14 cellular contexts compared by ENCODE assay signal in genomic region chr17:30805944-30806456, GRCh38. TPM values are rescaled to one million over a fixed set of nuclear protein-coding genes. Genes with fewer than 3 reads are reported as not detected.
DNase-seq lines count a peak whose midpoint lies in the region; ATAC-seq and TF ChIP-seq lines count a peak whose summit lies in the region.
"Had no signal": no experiment of that assay in that cellular context is flagged by ENCODE, and none has a peak within 500 bp of the region (broad histone marks: within the 10 kb centered on the region; RNA-seq: fewer than 3 reads in every experiment).

No MANE protein-coding gene starts in this region.

- no peak for ATAC-seq in GM23338
- no peak for ATAC-seq in lower lobe of right lung
- ATAC-seq in GM18861 (IDR thresholded peaks at IDR 0.05; ENCODE audit: unreplicated experiment) = no peak
- ATAC-seq: left lung had no signal

- no peak overlapping the region for H2AFZ ChIP-seq in GM23338
- H2AFZ ChIP-seq: parathyroid adenoma had no signal

- H3K4me1 ChIP-seq in GM23338 (ENCODE audit: insufficient read depth) (peaks cover 16% of the 10 kb centered on the region), lower lobe of right lung (peaks cover 41% of the 10 kb centered on the region)
- H3K4me1 ChIP-seq: parathyroid adenoma had no signal

- H3K36me3 ChIP-seq in GM23338 (ENCODE audit: insufficient read depth) = peaks cover 29% of the 10 kb centered on the region
- H3K36me3 ChIP-seq in lower lobe of right lung = peaks cover 49% of the 10 kb centered on the region

- H4K20me1 ChIP-seq in GM23338 (replicated peaks; ENCODE audit: insufficient read depth) = peaks cover 26% of the 10 kb centered on the region

- peaks cover 18% of the 10 kb centered on the region for H3K4me1 Mint-ChIP-seq in GM23338
- H3K4me1 Mint-ChIP-seq in activated CD4-positive, alpha-beta memory T cell treated with anti-CD3 and anti-CD28 coated beads for 36 hours (ENCODE audit: low read depth) = peaks cover 48% of the 10 kb centered on the region

- H3K27ac ChIP-seq in GM23338 (ENCODE audit: low read depth) (no peak overlapping the region), lower lobe of right lung (no peak overlapping the region)
- H3K27ac ChIP-seq: parathyroid adenoma, thoracic aorta had no signal

- H3K9me3 ChIP-seq in lower lobe of right lung = no peaks in the 10 kb centered on the region
- H3K9me3 ChIP-seq: left lung, thoracic aorta had no signal

- H3K9me3 Mint-ChIP-seq in GM23338 = no peaks in the 10 kb centered on the region
- no peaks in the 10 kb centered on the region for H3K9me3 Mint-ChIP-seq in activated CD4-positive, alpha-beta memory T cell treated with anti-CD3 and anti-CD28 coated beads for 36 hours
- H3K9me3 Mint-ChIP-seq: brain had no signal

- intact Hi-C loops in activated CD4-positive, alpha-beta memory T cell treated with anti-CD3 and anti-CD28 coated beads for 36 hours (cut with micrococcal nuclease) = no loop called here
- intact Hi-C loops in lower lobe of right lung (cut with DNase I) = no loop called here

- peak in 1 of 2 experiments; percentile 37; a peak in 2 of 4 replicates for TF ChIP-seq CTCF in GM23338 (conservative IDR thresholded peaks at IDR 0.05; ENCODE audit: low read depth in 2 of 2)
- peak; percentile 27 for TF ChIP-seq CTCF in lower lobe of right lung (IDR thresholded peaks at IDR 0.05)

- no peak overlapping the region for H3K4me3 Mint-ChIP-seq in GM23338
- no peak overlapping the region for H3K4me3 Mint-ChIP-seq in activated CD4-positive, alpha-beta memory T cell treated with anti-CD3 and anti-CD28 coated beads for 36 hours
- H3K4me3 Mint-ChIP-seq: brain had no signal

- no peaks in the 10 kb centered on the region for H3K27me3 Mint-ChIP-seq in GM23338 (ENCODE audit: insufficient read depth, low read depth, poor library complexity)
- H3K27me3 Mint-ChIP-seq in activated CD4-positive, alpha-beta memory T cell treated with anti-CD3 and anti-CD28 coated beads for 36 hours = no peaks in the 10 kb centered on the region
- H3K27me3 Mint-ChIP-seq: brain had no signal

- H3K4me3 ChIP-seq in GM23338 = no peak overlapping the region
- no peak overlapping the region for H3K4me3 ChIP-seq in lower lobe of right lung
- H3K4me3 ChIP-seq: left lung, thoracic aorta had no signal

- H3K36me3 Mint-ChIP-seq in GM23338 (ENCODE audit: low read depth) = peaks cover 41% of the 10 kb centered on the region
- H3K36me3 Mint-ChIP-seq in activated CD4-positive, alpha-beta memory T cell treated with anti-CD3 and anti-CD28 coated beads for 36 hours = peaks cover 36% of the 10 kb centered on the region

- H3K27me3 ChIP-seq in GM23338 (ENCODE audit: insufficient read depth) = no peaks in the 10 kb centered on the region
- H3K27me3 ChIP-seq in lower lobe of right lung (ENCODE audit: low read depth) = no peaks in the 10 kb centered on the region
- H3K27me3 ChIP-seq: left lung had no signal

- H3K4me2 ChIP-seq in GM23338 = no peak overlapping the region; the same call in 1 of the 2 replicates

- peak overlapping the region; percentile 67; the same call in 1 of the 2 replicates for H3K27ac Mint-ChIP-seq in GM23338
- H3K27ac Mint-ChIP-seq in activated CD4-positive, alpha-beta memory T cell treated with anti-CD3 and anti-CD28 coated beads for 36 hours = peak overlapping the region; percentile 80
- H3K27ac Mint-ChIP-seq: brain had no signal

- peak; percentile 59 for DNase-seq in CD1c-positive myeloid dendritic cell (ENCODE audit: extremely low spot score)
- DNase-seq in GM23338 (ENCODE audit: low spot score) = no peak
- DNase-seq in activated CD4-positive, alpha-beta memory T cell treated with anti-CD3 and anti-CD28 coated beads for 36 hours = no peak
- DNase-seq in lower lobe of right lung = no peak
- no peak for DNase-seq in NCI-H526 (lab: John Stamatoyannopoulos, UW)
- DNase-seq in LoVo (ENCODE audit: low spot score) = no peak
- DNase-seq in UCSD-AML1 (lab: John Stamatoyannopoulos, UW; ENCODE audit: unreplicated experiment) = no peak
- DNase-seq: left lung; NCI-H1694; stimulated activated CD4-positive, alpha-beta T cell treated with anti-CD3 and anti-CD28 coated beads, Interleukin-4, amount 100 ng/mL, for 1 hour had no signal

- peaks cover 58% of the 10 kb centered on the region for H3K79me2 ChIP-seq in GM23338 (replicated peaks; ENCODE audit: insufficient read depth)
- H3K79me2 ChIP-seq: parathyroid adenoma had no signal

- 0 out of 2 replicates have a peak, but pooled peaks cover 9% of the 10 kb centered on the region for H3F3A ChIP-seq in GM23338 (replicated peaks; ENCODE audit: low read depth)

- POLR2A ChIA-PET in activated CD4-positive, alpha-beta memory T cell treated with anti-CD3 and anti-CD28 coated beads for 36 hours (lab: Charles Lee) = no interaction called here

- CTCF ChIA-PET in activated CD4-positive, alpha-beta memory T cell treated with anti-CD3 and anti-CD28 coated beads for 36 hours (lab: Charles Lee) = interaction anchor here (1.4 to 8.8 kb wide), 3 partner anchors 9 to 18 kb away, joined by 4 to 104 read pairs (median 4); partner anchors contain the start of gene CRLF3

- H3K9me2 ChIP-seq in GM23338 (ENCODE audit: insufficient read depth) = no peaks in the 10 kb centered on the region

TF ChIP-seq in GM23338, 12 proteins besides CTCF, POLR2A, EP300 and RAD21:
- TF ChIP-seq JUNB (IDR thresholded peaks at IDR 0.05; ENCODE audit: unreplicated experiment) (no peak), REST (IDR thresholded peaks at IDR 0.05; ENCODE audit: unreplicated experiment) (no peak), ZNF331 (CRISPR knock-in tag; IDR thresholded peaks at IDR 0.05; ENCODE audit: low read depth) (no peak)

RNA-seq across cellular contexts. Expression of gene CRLF3, which starts 18.5 kb away (rescaled TPM):
- total RNA-seq in GM23338 (2014; rRNA removed; shearing (Covaris generic)) = 24.2 and 25.1 TPM in 2 replicates
- polyA plus RNA-seq in GM23338 (2016; fragmentation: Nextera tagmentation; extraction: Ambion mirVana) = 28.6 and 31.7 TPM in 2 replicates
- 10 to 100 TPM; 48.1 to 48.5 TPM for total RNA-seq in activated CD4-positive, alpha-beta memory T cell treated with anti-CD3 and anti-CD28 coated beads for 36 hours
- total RNA-seq in lower lobe of right lung = 26.6 TPM

RNA-seq across cellular contexts. Expression of gene ATAD5, which starts 25.8 kb away (rescaled TPM):
- total RNA-seq in GM23338 (2014; rRNA removed; shearing (Covaris generic)) = 22.7 and 24.2 TPM in 2 replicates
- polyA plus RNA-seq in GM23338 (2016; fragmentation: Nextera tagmentation; extraction: Ambion mirVana) = 21.1 and 30.9 TPM in 2 replicates
- total RNA-seq in activated CD4-positive, alpha-beta memory T cell treated with anti-CD3 and anti-CD28 coated beads for 36 hours = 10 to 100 TPM; 30.0 to 32.9 TPM
- total RNA-seq in lower lobe of right lung = 1.6 TPM
